In genomic region chr14:104805326-104805678, GRCh38 we compare ENCODE assay signal across 11 cellular contexts. TPM values are rescaled to one million over a fixed set of nuclear protein-coding genes. Genes with fewer than 3 reads are reported as not detected.
DNase-seq lines count a peak whose midpoint lies in the region; ATAC-seq, FAIRE-seq and TF ChIP-seq lines count a peak whose summit lies in the region.
"Had no signal": no experiment of that assay in that cellular context is flagged by ENCODE, and none has a peak within 500 bp of the region (broad histone marks: within the 10 kb centered on the region; RNA-seq: fewer than 3 reads in every experiment).

No MANE protein-coding gene starts in this region.

- no peak overlapping the region for H3K4me3 ChIP-seq in BLaER1 treated with 17β-estradiol and CSF1 and Interleukin-3, amounts not matched to agents 10 nM and 100 nM
- H3K4me3 ChIP-seq in astrocyte (ENCODE audit: insufficient read depth, low read depth, low read length), result no peak overlapping the region
- no peak overlapping the region for H3K4me3 ChIP-seq in HepG2 (replicated peaks in 1 of 3; ENCODE audit: insufficient read depth in 1 of 3, low read depth in 2 of 3, low read length in 3 of 3)
- no peak overlapping the region for H3K4me3 ChIP-seq in OCI-LY7 (ENCODE audit: low read depth, low read length, poor library complexity, severe bottlenecking)

- H3K9me3 Mint-ChIP-seq in astrocyte (ENCODE audit: unreplicated experiment), result no peaks in the 10 kb centered on the region
- H3K9me3 Mint-ChIP-seq: naive thymus-derived CD8-positive, alpha-beta T cell had no signal

- TF ChIP-seq POLR2A in HepG2 (IDR thresholded peaks at IDR 0.05; ENCODE audit: insufficient read depth in 1 of 2, low read depth in 2 of 2, low read length in 2 of 2), result no peak

- peak overlapping the region in 2 of 11 experiments; percentile 36 to 47; a peak in 4 of 22 replicates for H3K27ac ChIP-seq in BLaER1 treated with 17β-estradiol and CSF1 and Interleukin-3, amounts not matched to agents 10 nM and 100 nM
- no peak overlapping the region for H3K27ac ChIP-seq in astrocyte (ENCODE audit: low read depth, low read length)
- no peak overlapping the region for H3K27ac ChIP-seq in HepG2 (ENCODE audit: extremely low read length, insufficient read depth, low read length)
- H3K27ac ChIP-seq in OCI-LY7 (ENCODE audit: low read depth, low read length, poor library complexity, severe bottlenecking), result no peak overlapping the region

- peak; percentile 16 for ATAC-seq in HepG2
- ATAC-seq: naive thymus-derived CD8-positive, alpha-beta T cell had no signal

- peaks cover 4% of the 10 kb centered on the region for H3K36me3 Mint-ChIP-seq in astrocyte (ENCODE audit: low read depth, unreplicated experiment)
- H3K36me3 Mint-ChIP-seq: activated naive CD8-positive, alpha-beta T cell; naive thymus-derived CD8-positive, alpha-beta T cell had no signal

- TF ChIP-seq CTCF in astrocyte (IDR thresholded peaks at IDR 0.05; ENCODE audit: insufficient read depth, low read depth, low read length), result no peak
- TF ChIP-seq CTCF in HepG2 (CRISPR knock-in tag; IDR thresholded peaks at IDR 0.05), result no peak
- TF ChIP-seq CTCF in OCI-LY7 (conservative IDR thresholded peaks at IDR 0.05; ENCODE audit: low read length), result no peak

- H3K9ac ChIP-seq in BLaER1 treated with 17β-estradiol and CSF1 and Interleukin-3, amounts not matched to agents 10 nM and 100 nM, result peak overlapping the region in 5 of 11 experiments; percentile 4 to 44 (median 41); a peak in 6 of 22 replicates
- H3K9ac ChIP-seq in astrocyte (ENCODE audit: low read length), result no peak overlapping the region
- H3K9ac ChIP-seq in HepG2 (ENCODE audit: insufficient read depth, low read depth, low read length), result no peak overlapping the region

- H3K79me2 ChIP-seq in astrocyte (ENCODE audit: insufficient read depth, low read length), result no peaks in the 10 kb centered on the region
- H3K79me2 ChIP-seq in HepG2 (ENCODE audit: insufficient read depth, low read length), result no peaks in the 10 kb centered on the region
- no peaks in the 10 kb centered on the region for H3K79me2 ChIP-seq in OCI-LY7 (ENCODE audit: insufficient read depth, low read depth, low read length)

- no peaks in the 10 kb centered on the region for H3K27me3 Mint-ChIP-seq in astrocyte (ENCODE audit: low read depth, unreplicated experiment)
- H3K27me3 Mint-ChIP-seq: activated naive CD8-positive, alpha-beta T cell; naive thymus-derived CD8-positive, alpha-beta T cell had no signal

- H3K9me2 ChIP-seq in OCI-LY7 (ENCODE audit: insufficient read depth, low read length), result no peaks in the 10 kb centered on the region

- peaks cover 53 to 62% (median 54%) of the 10 kb centered on the region in 10 experiments for H3K4me1 ChIP-seq in BLaER1 treated with 17β-estradiol and CSF1 and Interleukin-3, amounts not matched to agents 10 nM and 100 nM
- H3K4me1 ChIP-seq in astrocyte (ENCODE audit: insufficient read depth, low read length), result peaks cover 18% of the 10 kb centered on the region
- H3K4me1 ChIP-seq in HepG2 (ENCODE audit: insufficient read depth, low read length), result peaks cover 32% of the 10 kb centered on the region
- peaks cover 22% of the 10 kb centered on the region for H3K4me1 ChIP-seq in OCI-LY7 (ENCODE audit: insufficient read depth, low read length, poor library complexity, severe bottlenecking)

- H3K9me3 ChIP-seq in BLaER1 treated with 17β-estradiol and CSF1 and Interleukin-3, amounts not matched to agents 10 nM and 100 nM (replicated peaks in 1 of 11), result no peaks in the 10 kb centered on the region
- H3K9me3 ChIP-seq in astrocyte (ENCODE audit: insufficient read depth, low read depth, low read length) (no peaks in the 10 kb centered on the region), HepG2 (ENCODE audit: low read length) (no peaks in the 10 kb centered on the region), OCI-LY7 (ENCODE audit: low read length) (no peaks in the 10 kb centered on the region)

- H4K20me1 ChIP-seq in BLaER1 treated with 17β-estradiol and CSF1 and Interleukin-3, amounts not matched to agents 10 nM and 100 nM, result peaks cover 0 to 53% (median 38%) of the 10 kb centered on the region in 11 experiments; a peak in 19 of 22 replicates
- peaks cover 32% of the 10 kb centered on the region for H4K20me1 ChIP-seq in astrocyte (ENCODE audit: insufficient read depth, low read length)
- peaks cover 7% of the 10 kb centered on the region; the same call in 1 of the 2 replicates for H4K20me1 ChIP-seq in HepG2 (ENCODE audit: insufficient read depth, low read length)
- no peaks in the 10 kb centered on the region for H4K20me1 ChIP-seq in OCI-LY7 (ENCODE audit: insufficient read depth, low read length)

- CTCF ChIA-PET in HepG2 (lab: Yijun Ruan, JAX; ENCODE audit: low intra/inter-chr PET ratio, low total read pairs) (no interaction called here), OCI-LY7 (lab: Charles Lee; ENCODE audit: unreplicated experiment) (no interaction called here)

- H3K27ac Mint-ChIP-seq in astrocyte (ENCODE audit: unreplicated experiment), result no peak overlapping the region
- H3K27ac Mint-ChIP-seq: activated naive CD8-positive, alpha-beta T cell; naive thymus-derived CD8-positive, alpha-beta T cell had no signal

- POLR2A ChIA-PET in HepG2 (lab: Yijun Ruan, JAX) (no interaction called here), OCI-LY7 (lab: Charles Lee) (no interaction called here)

- H3K27me3 ChIP-seq in BLaER1 treated with 17β-estradiol and CSF1 and Interleukin-3, amounts not matched to agents 10 nM and 100 nM, result 0 out of 22 replicates have a peak, but pooled peaks cover 0 to 7% (median 0%) of the 10 kb centered on the region in 11 experiments
- H3K27me3 ChIP-seq in astrocyte (ENCODE audit: insufficient read depth, low read length) (no peaks in the 10 kb centered on the region), HepG2 (ENCODE audit: control insufficient read depth in 1 of 2, insufficient read depth in 2 of 2, low read length in 2 of 2) (no peaks in the 10 kb centered on the region)

- no peak for TF ChIP-seq RAD21 in HepG2 (CRISPR knock-in tag; IDR thresholded peaks at IDR 0.05)

- FAIRE-seq in astrocyte (lab: Jason Lieb, UNC) (no peak), HepG2 (lab: Jason Lieb, UNC) (no peak)

- BruUV-seq in HepG2 (replicated peaks; lab: Mats Ljungman, UMichigan) (no TSS peak), OCI-LY7 (replicated peaks; lab: Mats Ljungman, UMichigan) (no TSS peak)

- no CpG with 5 or more reads among the region's 3 CpGs for WGBS in HepG2 (ENCODE audit: low lambda C conversion rate)

- intact Hi-C loops in HepG2 (cut with micrococcal nuclease; ENCODE audit: unreplicated experiment), result no loop called here
- intact Hi-C loops in OCI-LY7 (cut with micrococcal nuclease; ENCODE audit: unreplicated experiment), result no loop called here

- H2AFZ ChIP-seq in astrocyte (ENCODE audit: low read depth, low read length) (no peak overlapping the region), HepG2 (ENCODE audit: low read length) (no peak overlapping the region), OCI-LY7 (ENCODE audit: low read length) (no peak overlapping the region)

- in situ Hi-C loops in HepG2 (cut with HindIII; ENCODE audit: extremely low pct_ligation_motif_present, low pct_unique_long_range_greater_than_20kb), result no loop called here

- H3K4me2 ChIP-seq in BLaER1 treated with 17β-estradiol and CSF1 and Interleukin-3, amounts not matched to agents 10 nM and 100 nM, result peak overlapping the region; percentile 42 to 100 (median 84)
- peak overlapping the region; percentile 32 for H3K4me2 ChIP-seq in astrocyte (ENCODE audit: low read length)
- H3K4me2 ChIP-seq in HepG2 (ENCODE audit: low read depth, low read length), result no peak overlapping the region; the same call in 1 of the 2 replicates
- H3K4me2 ChIP-seq in OCI-LY7 (ENCODE audit: low read length), result no peak overlapping the region

- no peak overlapping the region for H3K4me3 Mint-ChIP-seq in astrocyte (ENCODE audit: unreplicated experiment)
- H3K4me3 Mint-ChIP-seq: activated naive CD8-positive, alpha-beta T cell; naive thymus-derived CD8-positive, alpha-beta T cell had no signal

- peaks cover 9% of the 10 kb centered on the region for H3K4me1 Mint-ChIP-seq in astrocyte (ENCODE audit: low read depth, unreplicated experiment)

- H3K36me3 ChIP-seq in BLaER1 treated with 17β-estradiol and CSF1 and Interleukin-3, amounts not matched to agents 10 nM and 100 nM, result no peaks in the 10 kb centered on the region; a peak in 1 of 22 replicates
- H3K36me3 ChIP-seq in astrocyte (ENCODE audit: insufficient read depth, low read length), result no peaks in the 10 kb centered on the region
- H3K36me3 ChIP-seq in HepG2 (replicated peaks in 1 of 2; ENCODE audit: control insufficient read depth in 1 of 2, insufficient read depth in 2 of 2, low read length in 2 of 2), result no peaks in the 10 kb centered on the region
- H3K36me3 ChIP-seq in OCI-LY7 (ENCODE audit: insufficient read depth, low read length), result no peaks in the 10 kb centered on the region

- DNase-seq in HS-27A (ENCODE audit: low read depth), result peak; percentile 27
- peak; percentile 73 for DNase-seq in astrocyte (ENCODE audit: low read depth)
- DNase-seq in HepG2 (ENCODE audit: low spot score), result no peak
- no peak for DNase-seq in OCI-LY7 (ENCODE audit: low spot score)
- DNase-seq in T-helper 2 cell, result no peak
- DNase-seq in activated T-cell treated with anti-CD3 and anti-CD28 coated beads for 4 hours, result no peak
- DNase-seq in activated CD8-positive, alpha-beta memory T cell treated with anti-CD3 and anti-CD28 coated beads, Interleukin-2, amount 50 U/mL, for 4 hours, result no peak
- DNase-seq: foreskin melanocyte; naive thymus-derived CD8-positive, alpha-beta T cell had no signal

- TF ChIP-seq EP300 in HepG2 (IDR thresholded peaks at IDR 0.05; ENCODE audit: low read depth in 2 of 2, low read length in 2 of 2), result no peak
- TF ChIP-seq EP300 in HepG2 (CRISPR knock-in tag; IDR thresholded peaks at IDR 0.05; ENCODE audit: borderline replicate concordance), result no peak

RNA-seq across cellular contexts. Expression of gene ZBTB42, which starts 4.4 kb away (rescaled TPM):
- total RNA-seq in astrocyte (6.6 and 6.9 TPM in 2 replicates), HepG2 (2016; rRNA removed; fragmentation: Illumina TruSeq; extraction: Trizol) (3.2 and 4.2 TPM in 2 replicates), OCI-LY7 (2022) (1.9 and 2.4 TPM in 2 replicates)
- total RNA-seq in HepG2 (2016; cell fraction: cytosol; rRNA removed; fragmentation: Illumina TruSeq; extraction: Trizol; ENCODE audit: low read depth), result 1.2 and 1.6 TPM in 2 replicates
- total RNA-seq in HepG2 (2016; cell fraction: insoluble cytoplasmic fraction; rRNA removed; fragmentation: Illumina TruSeq; extraction: Trizol), result 2.4 and 3.9 TPM in 2 replicates
- total RNA-seq in HepG2 (2016; cell fraction: membrane; rRNA removed; fragmentation: Illumina TruSeq; extraction: Trizol), result 4.3 and 4.4 TPM in 2 replicates
- 3.6 and 4.2 TPM in 2 replicates for total RNA-seq in HepG2 (2016; cell fraction: nucleus; rRNA removed; fragmentation: Illumina TruSeq; extraction: Trizol)
- polyA plus RNA-seq in HepG2 (2011; rRNA removed), result 2.8 and 4.0 TPM in 2 replicates
- polyA plus RNA-seq in HepG2 (2011; cell fraction: cytosol; rRNA removed), result 3.7 and 4.3 TPM in 2 replicates
- polyA plus RNA-seq in HepG2 (2011; cell fraction: nucleus; rRNA removed), result 7.2 and 7.5 TPM in 2 replicates
- 3.6 and 4.3 TPM in 2 replicates for polyA plus RNA-seq in HepG2 (2012)
- 1.0 and 1.1 TPM in 2 replicates for polyA plus RNA-seq in HepG2 (2016; cell fraction: cytosol; fragmentation: Illumina TruSeq; extraction: Trizol; ENCODE audit: low read depth)
- 2.3 and 2.7 TPM in 2 replicates for polyA plus RNA-seq in HepG2 (2016; cell fraction: insoluble cytoplasmic fraction; fragmentation: Illumina TruSeq; extraction: Trizol; ENCODE audit: low read depth)
- polyA plus RNA-seq in HepG2 (2016; cell fraction: membrane; fragmentation: Illumina TruSeq; extraction: Trizol; ENCODE audit: low read depth), result 3.4 and 3.5 TPM in 2 replicates
- 2.8 and 3.1 TPM in 2 replicates for polyA plus RNA-seq in HepG2 (2016; cell fraction: nucleus; fragmentation: Illumina TruSeq; extraction: Trizol; ENCODE audit: insufficient read depth, low read depth)
- polyA minus RNA-seq in HepG2 (2011; rRNA and poly(A)+ RNA removed; ENCODE audit: low replicate concordance), result 6.6 and 17.0 TPM in 2 replicates
- polyA minus RNA-seq in HepG2 (2011; cell fraction: cytosol; rRNA and poly(A)+ RNA removed), result 6.2 and 8.1 TPM in 2 replicates
- 8.2 TPM in 2 replicates for polyA minus RNA-seq in HepG2 (2011; cell fraction: nucleus; rRNA and poly(A)+ RNA removed)
- total RNA-seq in OCI-LY7 (2014; rRNA removed; shearing (Covaris generic)), result 0.98 and 2.4 TPM in 2 replicates

RNA-seq across cellular contexts. Expression of gene AKT1, which starts 9.8 kb away (rescaled TPM):
- total RNA-seq in astrocyte (148 and 155 TPM in 2 replicates), HepG2 (2016; rRNA removed; fragmentation: Illumina TruSeq; extraction: Trizol) (85.7 and 96.2 TPM in 2 replicates), OCI-LY7 (2022) (108 and 109 TPM in 2 replicates)
- 66.8 and 84.2 TPM in 2 replicates for total RNA-seq in HepG2 (2016; cell fraction: cytosol; rRNA removed; fragmentation: Illumina TruSeq; extraction: Trizol; ENCODE audit: low read depth)
- 76.8 and 97.9 TPM in 2 replicates for total RNA-seq in HepG2 (2016; cell fraction: insoluble cytoplasmic fraction; rRNA removed; fragmentation: Illumina TruSeq; extraction: Trizol)
- total RNA-seq in HepG2 (2016; cell fraction: membrane; rRNA removed; fragmentation: Illumina TruSeq; extraction: Trizol), result 171 and 190 TPM in 2 replicates
- 48.2 and 57.1 TPM in 2 replicates for total RNA-seq in HepG2 (2016; cell fraction: nucleus; rRNA removed; fragmentation: Illumina TruSeq; extraction: Trizol)
- 116 and 135 TPM in 2 replicates for polyA plus RNA-seq in HepG2 (2011; rRNA removed)
- 114 and 136 TPM in 2 replicates for polyA plus RNA-seq in HepG2 (2011; cell fraction: cytosol; rRNA removed)
- 362 and 435 TPM in 2 replicates for polyA plus RNA-seq in HepG2 (2011; cell fraction: nucleus; rRNA removed)
- polyA plus RNA-seq in HepG2 (2012), result 58.6 and 80.7 TPM in 2 replicates
- polyA plus RNA-seq in HepG2 (2016; cell fraction: cytosol; fragmentation: Illumina TruSeq; extraction: Trizol; ENCODE audit: low read depth), result 81.6 and 107 TPM in 2 replicates
- polyA plus RNA-seq in HepG2 (2016; cell fraction: insoluble cytoplasmic fraction; fragmentation: Illumina TruSeq; extraction: Trizol; ENCODE audit: low read depth), result 105 and 119 TPM in 2 replicates
- polyA plus RNA-seq in HepG2 (2016; cell fraction: membrane; fragmentation: Illumina TruSeq; extraction: Trizol; ENCODE audit: low read depth), result 182 and 194 TPM in 2 replicates
- 146 and 159 TPM in 2 replicates for polyA plus RNA-seq in HepG2 (2016; cell fraction: nucleus; fragmentation: Illumina TruSeq; extraction: Trizol; ENCODE audit: insufficient read depth, low read depth)
- polyA minus RNA-seq in HepG2 (2011; rRNA and poly(A)+ RNA removed; ENCODE audit: low replicate concordance), result 159 and 183 TPM in 2 replicates
- 76.1 and 78.3 TPM in 2 replicates for polyA minus RNA-seq in HepG2 (2011; cell fraction: cytosol; rRNA and poly(A)+ RNA removed)
- 46.7 and 48.0 TPM in 2 replicates for polyA minus RNA-seq in HepG2 (2011; cell fraction: nucleus; rRNA and poly(A)+ RNA removed)
- 75.4 and 83.0 TPM in 2 replicates for total RNA-seq in OCI-LY7 (2014; rRNA removed; shearing (Covaris generic))

RNA-seq across cellular contexts. Expression of gene SIVA1, which starts 52.4 kb away (rescaled TPM):
- 46.4 and 51.0 TPM in 2 replicates for total RNA-seq in astrocyte
- total RNA-seq in HepG2 (2016; rRNA removed; fragmentation: Illumina TruSeq; extraction: Trizol), result 153 and 186 TPM in 2 replicates
- total RNA-seq in HepG2 (2016; cell fraction: cytosol; rRNA removed; fragmentation: Illumina TruSeq; extraction: Trizol; ENCODE audit: low read depth), result 171 and 229 TPM in 2 replicates
- total RNA-seq in HepG2 (2016; cell fraction: insoluble cytoplasmic fraction; rRNA removed; fragmentation: Illumina TruSeq; extraction: Trizol), result 166 and 191 TPM in 2 replicates
- total RNA-seq in HepG2 (2016; cell fraction: membrane; rRNA removed; fragmentation: Illumina TruSeq; extraction: Trizol), result 186 and 219 TPM in 2 replicates
- total RNA-seq in HepG2 (2016; cell fraction: nucleus; rRNA removed; fragmentation: Illumina TruSeq; extraction: Trizol), result 86.2 and 101 TPM in 2 replicates
- polyA plus RNA-seq in HepG2 (2011; rRNA removed), result 123 and 142 TPM in 2 replicates
- polyA plus RNA-seq in HepG2 (2011; cell fraction: cytosol; rRNA removed), result 108 and 239 TPM in 2 replicates
- polyA plus RNA-seq in HepG2 (2011; cell fraction: nucleus; rRNA removed), result 125 and 162 TPM in 2 replicates
- polyA plus RNA-seq in HepG2 (2012), result 61.3 and 68.1 TPM in 2 replicates
- 162 and 202 TPM in 2 replicates for polyA plus RNA-seq in HepG2 (2016; cell fraction: cytosol; fragmentation: Illumina TruSeq; extraction: Trizol; ENCODE audit: low read depth)
- polyA plus RNA-seq in HepG2 (2016; cell fraction: insoluble cytoplasmic fraction; fragmentation: Illumina TruSeq; extraction: Trizol; ENCODE audit: low read depth), result 128 and 130 TPM in 2 replicates
- 134 and 168 TPM in 2 replicates for polyA plus RNA-seq in HepG2 (2016; cell fraction: membrane; fragmentation: Illumina TruSeq; extraction: Trizol; ENCODE audit: low read depth)
- polyA plus RNA-seq in HepG2 (2016; cell fraction: nucleus; fragmentation: Illumina TruSeq; extraction: Trizol; ENCODE audit: insufficient read depth, low read depth), result 129 and 133 TPM in 2 replicates
- polyA minus RNA-seq in HepG2 (2011; rRNA and poly(A)+ RNA removed; ENCODE audit: low replicate concordance), result 49.5 and 64.5 TPM in 2 replicates
- polyA minus RNA-seq in HepG2 (2011; cell fraction: cytosol; rRNA and poly(A)+ RNA removed), result 22.7 and 31.5 TPM in 2 replicates
- 17.3 and 18.4 TPM in 2 replicates for polyA minus RNA-seq in HepG2 (2011; cell fraction: nucleus; rRNA and poly(A)+ RNA removed)
- 215 and 244 TPM in 2 replicates for total RNA-seq in OCI-LY7 (2014; rRNA removed; shearing (Covaris generic))
- total RNA-seq in OCI-LY7 (2022), result 88.3 and 111 TPM in 2 replicates

RNA-seq across cellular contexts. Expression of gene CEP170B, which starts 59.8 kb away (rescaled TPM):
- total RNA-seq in astrocyte (50.3 and 55.4 TPM in 2 replicates), HepG2 (2016; rRNA removed; fragmentation: Illumina TruSeq; extraction: Trizol) (4.4 and 8.8 TPM in 2 replicates), OCI-LY7 (2022) (0.09 and 0.10 TPM in 2 replicates)
- 1.9 and 3.8 TPM in 2 replicates for total RNA-seq in HepG2 (2016; cell fraction: cytosol; rRNA removed; fragmentation: Illumina TruSeq; extraction: Trizol; ENCODE audit: low read depth)
- total RNA-seq in HepG2 (2016; cell fraction: insoluble cytoplasmic fraction; rRNA removed; fragmentation: Illumina TruSeq; extraction: Trizol), result 3.5 and 8.9 TPM in 2 replicates
- 2.8 and 3.2 TPM in 2 replicates for total RNA-seq in HepG2 (2016; cell fraction: membrane; rRNA removed; fragmentation: Illumina TruSeq; extraction: Trizol)
- 7.2 and 8.8 TPM in 2 replicates for total RNA-seq in HepG2 (2016; cell fraction: nucleus; rRNA removed; fragmentation: Illumina TruSeq; extraction: Trizol)
- 4.3 and 6.2 TPM in 2 replicates for polyA plus RNA-seq in HepG2 (2011; rRNA removed)
- 3.5 and 4.9 TPM in 2 replicates for polyA plus RNA-seq in HepG2 (2011; cell fraction: cytosol; rRNA removed)
- 25.2 and 37.7 TPM in 2 replicates for polyA plus RNA-seq in HepG2 (2011; cell fraction: nucleus; rRNA removed)
- 7.4 and 10.5 TPM in 2 replicates for polyA plus RNA-seq in HepG2 (2012)
- 0.50 and 0.58 TPM in 2 replicates for polyA plus RNA-seq in HepG2 (2016; cell fraction: cytosol; fragmentation: Illumina TruSeq; extraction: Trizol; ENCODE audit: low read depth)
- polyA plus RNA-seq in HepG2 (2016; cell fraction: insoluble cytoplasmic fraction; fragmentation: Illumina TruSeq; extraction: Trizol; ENCODE audit: low read depth), result 4.9 and 7.1 TPM in 2 replicates
- polyA plus RNA-seq in HepG2 (2016; cell fraction: membrane; fragmentation: Illumina TruSeq; extraction: Trizol; ENCODE audit: low read depth), result 1.8 and 2.2 TPM in 2 replicates
- polyA plus RNA-seq in HepG2 (2016; cell fraction: nucleus; fragmentation: Illumina TruSeq; extraction: Trizol; ENCODE audit: insufficient read depth, low read depth), result 43.8 and 50.2 TPM in 2 replicates
- 6.4 and 7.9 TPM in 2 replicates for polyA minus RNA-seq in HepG2 (2011; rRNA and poly(A)+ RNA removed; ENCODE audit: low replicate concordance)
- 4.6 and 7.0 TPM in 2 replicates for polyA minus RNA-seq in HepG2 (2011; cell fraction: cytosol; rRNA and poly(A)+ RNA removed)
- 4.1 and 5.7 TPM in 2 replicates for polyA minus RNA-seq in HepG2 (2011; cell fraction: nucleus; rRNA and poly(A)+ RNA removed)
- 0.16 TPM in 1 of 2 replicates, not detected in the other for total RNA-seq in OCI-LY7 (2014; rRNA removed; shearing (Covaris generic))

Comparison
In these comparisons a context has a peak if more than half of its experiments do, and no peak if none do; other contexts are left out.
1. H3K4me2 ChIP-seq: peak in BLaER1 treated with 17β-estradiol and CSF1 and Interleukin-3, amounts not matched to agents 10 nM and 100 nM (11 of 11) and astrocyte (single experiment); none in HepG2 (single experiment) and OCI-LY7 (single experiment).
2. DNase-seq: peak in HS-27A (single experiment) and astrocyte (single experiment); none in HepG2 (single experiment), OCI-LY7 (single experiment), T-helper 2 cell (0 of 5), activated T-cell treated with anti-CD3 and anti-CD28 coated beads for 4 hours (single experiment) and activated CD8-positive, alpha-beta memory T cell treated with anti-CD3 and anti-CD28 coated beads, Interleukin-2, amount 50 U/mL, for 4 hours (single experiment).